ENCODE assay signal across 4 cellular contexts in the genomic region with DNA sequence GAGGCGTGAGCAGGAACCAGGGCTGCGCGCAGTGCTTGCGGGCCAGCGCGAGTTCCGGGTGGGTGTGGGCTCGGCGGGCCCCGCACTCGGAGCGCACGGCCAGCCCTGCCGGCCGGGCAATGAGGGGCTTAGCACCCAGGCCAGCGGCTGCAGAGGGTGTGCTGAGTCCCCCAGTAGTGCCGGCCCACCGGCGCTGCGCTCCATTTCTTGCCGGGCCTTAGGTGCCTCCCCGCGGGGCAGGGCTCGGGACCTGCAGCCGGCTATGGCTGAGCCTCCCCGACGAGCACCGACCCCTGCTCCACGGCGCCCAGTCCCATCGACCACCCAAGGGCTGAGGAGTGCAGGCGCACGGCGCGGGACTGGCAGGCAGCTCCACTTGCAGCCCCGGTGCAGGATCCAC. TPM values are rescaled to one million over a fixed set of nuclear protein-coding genes. Genes with fewer than 3 reads are reported as not detected.
"Had no signal": no experiment of that assay in that cellular context is flagged by ENCODE, and none has a peak within 500 bp of the region (broad histone marks: within the 10 kb centered on the region; RNA-seq: fewer than 3 reads in every experiment).

No MANE protein-coding gene starts in this region.

RNA-seq across cellular contexts. Expression of a gene that starts 44.9 kb away (rescaled TPM):
- total RNA-seq: ascending aorta, astrocyte, cardiac muscle cell, chondrocyte had no signal
